Comparison of ENCODE assay signal across 8 cellular contexts in genomic region chr6:44387346-44388134, GRCh38. TPM values are rescaled to one million over a fixed set of nuclear protein-coding genes. Genes with fewer than 3 reads are reported as not detected.
A peak's percentile ranks its signal among the peaks of the same experiment; 100 is the strongest.
DNase-seq lines count a peak whose midpoint lies in the region; ATAC-seq, FAIRE-seq and TF ChIP-seq lines count a peak whose summit lies in the region.

Gene CDC5L (plus strand): TSS chr6:44387706. CDS start chr6:44387824, 118 bp downstream.

- peak within 1 kb of the TSS; percentile 93 to 96 for H3K27ac Mint-ChIP-seq in natural killer cell treated with Interleukin-12 subunit alpha and Interleukin-12 subunit beta and Interleukin-15 and Interleukin-18, amount 100 ng/mL, for 72 hours

- peaks cover 37 to 51% of the 10 kb centered on the region in 2 donors for H3K4me1 Mint-ChIP-seq in natural killer cell treated with Interleukin-12 subunit alpha and Interleukin-12 subunit beta and Interleukin-15 and Interleukin-18, amount 100 ng/mL, for 72 hours (ENCODE audit: low read depth in 2 of 2)

- peak within 1 kb of the TSS; percentile 77 for H3K4me3 ChIP-seq in fibroblast of pulmonary artery (replicated peaks; ENCODE audit: low read depth, low read length)

- H3K9me3 Mint-ChIP-seq in natural killer cell treated with Interleukin-12 subunit alpha and Interleukin-12 subunit beta and Interleukin-15 and Interleukin-18, amount 100 ng/mL, for 72 hours = no peaks in the 10 kb centered on the region

- peak; percentile 87 for TF ChIP-seq POLR2A in H54 (IDR thresholded peaks at IDR 0.05; ENCODE audit: low read depth, low read length)

- FAIRE-seq in H54 (lab: Jason Lieb, UNC) = peak; percentile 91

- ATAC-seq in natural killer cell treated with Interleukin-12 subunit alpha and Interleukin-12 subunit beta and Interleukin-15 and Interleukin-18, amount 100 ng/mL, for 72 hours = peak; percentile 93 to 96
- ATAC-seq in stimulated activated naive CD8-positive, alpha-beta T cell treated with anti-CD3 and anti-CD28 coated beads, Interleukin-15, Interleukin-2, amounts not matched to agents 100 U/mL and 50 U/mL, for 24 hours = peak; percentile 98

- DNase-seq in EL (peak; percentile 100), H54 (ENCODE audit: insufficient read length, low spot score) (peak; percentile 93), M059J (ENCODE audit: low read depth) (peak; percentile 100), SHP77 (lab: John Stamatoyannopoulos, UW) (peak; percentile 96 to 97), fibroblast of pulmonary artery (ENCODE audit: low read depth) (peak; percentile 100)
- DNase-seq in activated effector memory CD4-positive, alpha-beta T cell treated with Interleukin-2 at 50 U/mL for 16 hours = peak; percentile 85
- DNase-seq in natural killer cell treated with Interleukin-12 subunit alpha and Interleukin-12 subunit beta and Interleukin-15 and Interleukin-18, amount 100 ng/mL, for 72 hours (ENCODE audit: low spot score) = peak; percentile 97
- DNase-seq in stimulated activated naive CD8-positive, alpha-beta T cell treated with anti-CD3 and anti-CD28 coated beads, Interleukin-15, Interleukin-2, amounts not matched to agents 100 U/mL and 50 U/mL, for 24 hours = peak; percentile 95

- TF ChIP-seq CTCF in fibroblast of pulmonary artery (IDR thresholded peaks at IDR 0.05; ENCODE audit: low read length, missing control alignments) = no peak

- H3K4me3 Mint-ChIP-seq in natural killer cell treated with Interleukin-12 subunit alpha and Interleukin-12 subunit beta and Interleukin-15 and Interleukin-18, amount 100 ng/mL, for 72 hours = peak within 1 kb of the TSS; percentile 97

- H3K27me3 Mint-ChIP-seq in natural killer cell treated with Interleukin-12 subunit alpha and Interleukin-12 subunit beta and Interleukin-15 and Interleukin-18, amount 100 ng/mL, for 72 hours = no peaks in the 10 kb centered on the region

- H3K36me3 Mint-ChIP-seq in natural killer cell treated with Interleukin-12 subunit alpha and Interleukin-12 subunit beta and Interleukin-15 and Interleukin-18, amount 100 ng/mL, for 72 hours = peaks cover 15% of the 10 kb centered on the region

RNA-seq across cellular contexts. Expression of gene CDC5L, which starts in this region (rescaled TPM):
- 35.3 and 49.7 TPM in 2 replicates for total RNA-seq in M059J (2014; rRNA removed; shearing (Covaris generic))
- 10 to 100 TPM; 21.6 to 22.6 TPM for total RNA-seq in natural killer cell treated with Interleukin-12 subunit alpha and Interleukin-12 subunit beta and Interleukin-15 and Interleukin-18, amount 100 ng/mL, for 72 hours

Comparison
In these comparisons a context has a peak if more than half of its experiments do, and no peak if none do; other contexts are left out.
1. Peak in every context shown above with its lines: DNase-seq, ATAC-seq and H3K4me3 ChIP-seq.